8 cellular contexts compared by ENCODE assay signal in genomic region chr1:111346089-111346885, GRCh38. TPM values are rescaled to one million over a fixed set of nuclear protein-coding genes. Genes with fewer than 3 reads are reported as not detected.
A peak's percentile ranks its signal among the peaks of the same experiment; 100 is the strongest.
DNase-seq lines count a peak whose midpoint lies in the region; ATAC-seq and TF ChIP-seq lines count a peak whose summit lies in the region.

No MANE protein-coding gene starts in this region.

- in situ Hi-C loops in ACHN (cut with HindIII; ENCODE audit: low pct_ligation_motif_present, low pct_unique_long_range_greater_than_20kb, low sequenced_read_pairs), result no loop called here

- peak; percentile 94 for ATAC-seq in GM18868 (IDR thresholded peaks at IDR 0.05; ENCODE audit: unreplicated experiment)
- peak; percentile 84 for ATAC-seq in HG03135 (IDR thresholded peaks at IDR 0.05; ENCODE audit: unreplicated experiment)

- DNase-seq in ACHN (peak; percentile 82), NCI-H2227 (lab: John Stamatoyannopoulos, UW; ENCODE audit: unreplicated experiment) (peak; percentile 92), chondrocyte (ENCODE audit: low spot score) (peak; percentile 90), kidney tubule cell (ENCODE audit: low spot score) (peak; percentile 92)
- DNase-seq in activated CD4-positive, CD25-positive, alpha-beta regulatory T cell treated with anti-CD3 and anti-CD28 coated beads, Interleukin-2, amount 50 U/mL, for 72 hours, result peak; percentile 77
- DNase-seq in stimulated activated CD4-positive, alpha-beta T cell treated with anti-CD3 and anti-CD28 coated beads, Interleukin-15, amount 100 ng/mL, for 48 hours (ENCODE audit: low read depth in 2 of 2), result peak; percentile 65 to 66

- peaks cover 2% of the 10 kb centered on the region for H3K9me3 Mint-ChIP-seq in chondrocyte (ENCODE audit: low read depth)

- H3K27me3 Mint-ChIP-seq in chondrocyte (ENCODE audit: low read depth), result peaks cover 5% of the 10 kb centered on the region

- peak; percentile 66 for TF ChIP-seq CTCF in chondrocyte (IDR thresholded peaks at IDR 0.05)

- peaks cover 16% of the 10 kb centered on the region for H3K4me1 Mint-ChIP-seq in chondrocyte (ENCODE audit: low read depth)

- peak overlapping the region; percentile 89 for H3K27ac Mint-ChIP-seq in chondrocyte (ENCODE audit: unreplicated experiment)

- H3K4me3 Mint-ChIP-seq in chondrocyte (ENCODE audit: unreplicated experiment), result peak overlapping the region; percentile 89

- no peaks in the 10 kb centered on the region for H3K36me3 Mint-ChIP-seq in chondrocyte (ENCODE audit: low read depth)

RNA-seq across cellular contexts. Expression of gene CHIA, which starts 55.6 kb away (rescaled TPM):
- total RNA-seq in chondrocyte, result not detected in 3 replicates

Comparison
In these comparisons a context has a peak if more than half of its experiments do, and no peak if none do; other contexts are left out.
1. Peak in every context shown above with its lines: DNase-seq and ATAC-seq.